1 cellular context compared by ENCODE assay signal in the genomic region with DNA sequence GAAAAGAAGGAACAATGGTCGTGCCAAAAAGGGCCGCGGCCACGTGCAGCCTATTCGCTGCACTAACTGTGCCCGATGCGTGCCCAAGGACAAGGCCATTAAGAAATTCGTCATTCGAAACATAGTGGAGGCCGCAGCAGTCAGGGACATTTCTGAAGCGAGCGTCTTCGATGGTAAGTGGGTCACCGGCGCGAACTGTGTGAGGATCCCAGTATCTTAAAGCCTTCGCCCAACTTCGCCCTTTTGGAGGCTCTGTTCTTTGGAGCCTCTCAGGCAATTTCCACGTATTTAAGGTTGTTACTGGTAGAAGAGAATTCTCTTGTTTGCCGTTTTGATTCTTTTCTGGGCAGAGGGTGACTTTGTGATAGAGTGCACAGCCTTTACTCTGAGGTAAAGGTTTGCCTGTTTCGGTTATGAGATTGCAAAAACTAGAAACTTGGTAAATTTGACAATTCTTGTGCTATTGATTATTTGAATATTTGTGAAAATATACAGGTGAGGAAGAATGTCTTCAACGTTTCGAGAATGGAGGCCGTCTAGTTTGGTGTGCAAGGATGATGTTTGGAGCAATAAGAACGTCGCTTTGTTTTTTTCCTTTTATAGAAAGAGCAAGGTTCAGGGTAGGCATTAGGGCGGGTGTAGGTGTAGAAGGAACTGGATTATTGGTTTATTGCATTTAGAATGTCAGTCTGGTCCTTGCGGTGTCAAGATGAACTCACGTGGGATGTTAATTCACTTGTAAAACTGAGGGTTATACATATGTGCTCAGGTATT.
TF ChIP-seq lines count a peak whose summit lies in the region.

No MANE protein-coding gene starts in this region.

TF ChIP-seq in IMR-90, 13 proteins besides CTCF, POLR2A, EP300 and RAD21:
- TF ChIP-seq SMC3 (IDR thresholded peaks at IDR 0.05; ENCODE audit: low read depth, low read length) = no peak
- TF ChIP-seq, protein P1, sequence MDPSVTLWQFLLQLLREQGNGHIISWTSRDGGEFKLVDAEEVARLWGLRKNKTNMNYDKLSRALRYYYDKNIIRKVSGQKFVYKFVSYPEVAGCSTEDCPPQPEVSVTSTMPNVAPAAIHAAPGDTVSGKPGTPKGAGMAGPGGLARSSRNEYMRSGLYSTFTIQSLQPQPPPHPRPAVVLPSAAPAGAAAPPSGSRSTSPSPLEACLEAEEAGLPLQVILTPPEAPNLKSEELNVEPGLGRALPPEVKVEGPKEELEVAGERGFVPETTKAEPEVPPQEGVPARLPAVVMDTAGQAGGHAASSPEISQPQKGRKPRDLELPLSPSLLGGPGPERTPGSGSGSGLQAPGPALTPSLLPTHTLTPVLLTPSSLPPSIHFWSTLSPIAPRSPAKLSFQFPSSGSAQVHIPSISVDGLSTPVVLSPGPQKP (IDR thresholded peaks at IDR 0.05; ENCODE audit: borderline replicate concordance, low read depth, low read length) = no peak
- no peak for TF ChIP-seq MXI1 (IDR thresholded peaks at IDR 0.05; ENCODE audit: borderline replicate concordance, low read depth, low read length)
- TF ChIP-seq NFE2L2 (IDR thresholded peaks at IDR 0.05; ENCODE audit: low read depth, low read length) = no peak
- TF ChIP-seq MAFK (IDR thresholded peaks at IDR 0.05; ENCODE audit: low read depth, low read length) = no peak
- TF ChIP-seq RFX5 (IDR thresholded peaks at IDR 0.05; ENCODE audit: low read depth, low read length) = no peak
- TF ChIP-seq MAZ (IDR thresholded peaks at IDR 0.05; ENCODE audit: borderline replicate concordance, low read depth, low read length) = no peak
- TF ChIP-seq RCOR1 (IDR thresholded peaks at IDR 0.05; ENCODE audit: insufficient replicate concordance, low read length) = no peak
- TF ChIP-seq, protein P2, sequence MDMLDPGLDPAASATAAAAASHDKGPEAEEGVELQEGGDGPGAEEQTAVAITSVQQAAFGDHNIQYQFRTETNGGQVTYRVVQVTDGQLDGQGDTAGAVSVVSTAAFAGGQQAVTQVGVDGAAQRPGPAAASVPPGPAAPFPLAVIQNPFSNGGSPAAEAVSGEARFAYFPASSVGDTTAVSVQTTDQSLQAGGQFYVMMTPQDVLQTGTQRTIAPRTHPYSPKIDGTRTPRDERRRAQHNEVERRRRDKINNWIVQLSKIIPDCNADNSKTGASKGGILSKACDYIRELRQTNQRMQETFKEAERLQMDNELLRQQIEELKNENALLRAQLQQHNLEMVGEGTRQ (IDR thresholded peaks at IDR 0.05; ENCODE audit: low read depth, low read length) = no peak
TF ChIP-seq in IMR-90: peak in this region for 0.
